4 cellular contexts compared by ENCODE assay signal in the genomic region with DNA sequence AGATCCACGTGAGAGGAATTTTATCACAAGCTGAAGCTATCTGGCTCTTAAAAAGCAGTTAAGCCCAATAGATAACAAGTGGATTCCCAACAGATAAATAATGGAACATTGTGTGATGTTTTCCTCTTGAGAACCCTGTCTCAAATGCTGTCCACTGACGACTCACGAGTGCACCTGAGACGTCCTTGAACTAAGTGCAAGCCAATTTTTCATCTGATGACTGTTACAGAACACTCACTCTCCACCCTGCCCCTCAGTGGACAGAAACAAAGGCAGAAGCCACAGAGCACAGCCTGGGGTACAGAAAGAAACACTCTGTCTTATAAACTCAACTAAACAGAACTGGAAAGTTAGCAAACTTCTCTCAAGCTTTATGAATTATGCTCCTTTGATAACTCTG.
"Had no signal": no experiment of that assay in that cellular context is flagged by ENCODE, and none has a peak within 500 bp of the region (broad histone marks: within the 10 kb centered on the region; RNA-seq: fewer than 3 reads in every experiment).

No MANE protein-coding gene starts in this region.

- H3K27ac Mint-ChIP-seq: GM23338, H9 had no signal

- H3K4me3 Mint-ChIP-seq: GM23338, H9 had no signal

- DNase-seq: H9, HCEC 1CT, IMR-90 had no signal

- ATAC-seq: GM23338 had no signal

- H3K4me3 ChIP-seq: GM23338 had no signal

- H3K4me1 Mint-ChIP-seq: GM23338, H9 had no signal
